In genomic region chr7:155292680-155293226, GRCh38 we compare ENCODE assay signal across 1 cellular context.
A peak's percentile ranks its signal among the peaks of the same experiment; 100 is the strongest.
TF ChIP-seq lines count a peak whose summit lies in the region.

No MANE protein-coding gene starts in this region.

TF ChIP-seq in K562, 482 proteins besides CTCF, POLR2A, EP300 and RAD21 (continued from another document):
- TF ChIP-seq HMGXB4 (CRISPR knock-in tag; IDR thresholded peaks at IDR 0.05): no peak
- TF ChIP-seq HCFC1 (IDR thresholded peaks at IDR 0.05; ENCODE audit: low read depth, low read length): no peak
- 0 out of 2 replicates have a peak, but pooled peaks have one; percentile 25 for TF ChIP-seq SMARCC2 (IDR thresholded peaks at IDR 0.05; ENCODE audit: low read depth)
- TF ChIP-seq MTA1 (IDR thresholded peaks at IDR 0.05; ENCODE audit: borderline replicate concordance): no peak
- TF ChIP-seq GMEB1 (CRISPR knock-in tag; IDR thresholded peaks at IDR 0.05): no peak
- TF ChIP-seq ZBTB1 (CRISPR knock-in tag; IDR thresholded peaks at IDR 0.05; ENCODE audit: borderline replicate concordance, low read depth): 0 out of 2 replicates have a peak, but pooled peaks have one; percentile 27
- TF ChIP-seq MCM5 (IDR thresholded peaks at IDR 0.05; ENCODE audit: low read depth): no peak
- TF ChIP-seq ZBTB43 (CRISPR knock-in tag; IDR thresholded peaks at IDR 0.05): no peak
- peak; percentile 47 for TF ChIP-seq CBFA2T3 (IDR thresholded peaks at IDR 0.05)
- no peak for TF ChIP-seq KLF10 (CRISPR knock-in tag; IDR thresholded peaks at IDR 0.05)
- TF ChIP-seq TCF3 (CRISPR knock-in tag; IDR thresholded peaks at IDR 0.05): no peak; the same call in none of the 2 replicates
- peak; percentile 12; the same call in 1 of the 2 replicates for TF ChIP-seq VEZF1 (CRISPR knock-in tag; IDR thresholded peaks at IDR 0.05)
- TF ChIP-seq JUND (IDR thresholded peaks at IDR 0.05; ENCODE audit: borderline replicate concordance, low read depth, low read length): 0 out of 2 replicates have a peak, but pooled peaks have one; percentile 51
- TF ChIP-seq JUND (tag; IDR thresholded peaks at IDR 0.05; ENCODE audit: borderline replicate concordance, low read depth, low read length): 0 out of 3 replicates have a peak, but pooled peaks have one; percentile 22
- peak in 1 of 3 experiments; percentile 20 for TF ChIP-seq YY1 (IDR thresholded peaks at IDR 0.05; ENCODE audit: borderline replicate concordance in 1 of 3, control insufficient read depth in 1 of 3, extremely low read depth in 1 of 3, insufficient read depth in 3 of 3, insufficient read length in 1 of 3, insufficient replicate concordance in 2 of 3, low read depth in 1 of 3, low read length in 2 of 3)
- 0 out of 2 replicates have a peak, but pooled peaks have one; percentile 52 for TF ChIP-seq STAT6 (CRISPR knock-in tag; IDR thresholded peaks at IDR 0.05)
- no peak for TF ChIP-seq ZFX (CRISPR knock-in tag; IDR thresholded peaks at IDR 0.05)
- TF ChIP-seq HDAC1 (IDR thresholded peaks at IDR 0.05): 0 out of 4 replicates have a peak, but pooled peaks of 1 of the 2 experiments have one; percentile 46
- TF ChIP-seq ZNF778 (CRISPR knock-in tag; IDR thresholded peaks at IDR 0.05): no peak
- TF ChIP-seq CREM (IDR thresholded peaks at IDR 0.05; ENCODE audit: low read depth): 0 out of 2 replicates have a peak, but pooled peaks have one; percentile 18
- TF ChIP-seq ATF3 (IDR thresholded peaks at IDR 0.05): peak; percentile 31; the same call in 1 of the 2 replicates
- no peak for TF ChIP-seq ATF3 (CRISPR knock-in tag; conservative IDR thresholded peaks at IDR 0.05)
- peak; percentile 23; the same call in 1 of the 2 replicates for TF ChIP-seq TFAP4 (CRISPR knock-in tag; IDR thresholded peaks at IDR 0.05; ENCODE audit: borderline replicate concordance)
- TF ChIP-seq ZNF175 (CRISPR knock-in tag; IDR thresholded peaks at IDR 0.05; ENCODE audit: low read depth): no peak
- no peak; the same call in 1 of the 2 replicates for TF ChIP-seq HDAC2 (IDR thresholded peaks at IDR 0.05)
- TF ChIP-seq LCOR (CRISPR knock-in tag; IDR thresholded peaks at IDR 0.05): no peak
- TF ChIP-seq UBTF (IDR thresholded peaks at IDR 0.05; ENCODE audit: borderline replicate concordance in 1 of 2, low read depth in 2 of 2, low read length in 2 of 2): no peak
- peak; percentile 75 for TF ChIP-seq SMARCA4 (IDR thresholded peaks at IDR 0.05)
- TF ChIP-seq HOMEZ (CRISPR knock-in tag; IDR thresholded peaks at IDR 0.05): no peak
- peak; percentile 67 for TF ChIP-seq DPF2 (IDR thresholded peaks at IDR 0.05)
- TF ChIP-seq ZNF24 (IDR thresholded peaks at IDR 0.05): no peak
- TF ChIP-seq LARP7 (IDR thresholded peaks at IDR 0.05): 0 out of 2 replicates have a peak, but pooled peaks have one; percentile 63
- TF ChIP-seq GABPB2 (CRISPR knock-in tag; conservative IDR thresholded peaks at IDR 0.05): no peak
- TF ChIP-seq ZBTB7A (IDR thresholded peaks at IDR 0.05; ENCODE audit: borderline replicate concordance, control insufficient read depth, low read depth, low read length): peak; percentile 46; the same call in 1 of the 2 replicates
